Comparison of ENCODE assay signal across 9 cellular contexts in the genomic region with DNA sequence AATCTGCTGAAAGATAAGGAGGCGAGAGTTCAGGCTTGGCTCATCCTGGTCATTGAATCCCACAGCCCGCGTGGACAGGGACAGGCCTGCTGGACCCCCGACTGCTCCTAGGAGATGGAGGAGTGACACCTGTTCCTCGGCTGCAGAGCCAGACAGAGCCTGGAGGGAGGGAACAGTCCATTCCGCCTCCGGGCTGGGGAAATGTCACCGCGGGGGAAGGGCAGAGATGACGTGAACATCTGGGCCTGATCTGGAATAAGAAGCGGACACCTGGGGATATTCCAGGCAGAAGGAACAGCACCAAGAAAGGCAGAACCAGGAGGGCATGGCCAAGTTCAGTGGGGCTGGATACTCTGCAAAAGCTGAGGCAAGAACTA. TPM values are rescaled to one million over a fixed set of nuclear protein-coding genes. Genes with fewer than 3 reads are reported as not detected.
DNase-seq lines count a peak whose midpoint lies in the region; ATAC-seq and TF ChIP-seq lines count a peak whose summit lies in the region.
"Had no signal": no experiment of that assay in that cellular context is flagged by ENCODE, and none has a peak within 500 bp of the region (broad histone marks: within the 10 kb centered on the region; RNA-seq: fewer than 3 reads in every experiment).

No MANE protein-coding gene starts in this region.

- TF ChIP-seq POLR2A in stomach (IDR thresholded peaks at IDR 0.05): no peak

- no peak for ATAC-seq in HG03135 (IDR thresholded peaks at IDR 0.05; ENCODE audit: unreplicated experiment)

- peaks cover 62% of the 10 kb centered on the region for H3K4me1 Mint-ChIP-seq in activated naive CD4-positive, alpha-beta T cell treated with anti-CD3 and anti-CD28 coated beads, Interleukin-2, amount 10 ng/mL, durations not matched to agents 7 days and 5 days
- peaks cover 56% of the 10 kb centered on the region for H3K4me1 Mint-ChIP-seq in activated CD4-positive, alpha-beta memory T cell treated with anti-CD3 and anti-CD28 coated beads, Interleukin-2, amount 10 ng/mL, durations not matched to agents 7 days and 5 days

- POLR2A ChIA-PET in activated CD4-positive, alpha-beta memory T cell treated with anti-CD3 and anti-CD28 coated beads, Interleukin-2, amount 10 ng/mL, durations not matched to agents 7 days and 5 days (lab: Charles Lee): interaction anchor here (1.2 to 4.9 kb wide), 10 partner anchors 10 to 96 kb away, joined by 3 to 189 read pairs (median 36); a partner anchor contains a TSS

- 40 to 67% (median 48%) methylated on average over 11 of the region's 11 CpGs for WGBS in stomach, 5 donors

- H3K27ac Mint-ChIP-seq in activated naive CD4-positive, alpha-beta T cell treated with anti-CD3 and anti-CD28 coated beads, Interleukin-2, amount 10 ng/mL, durations not matched to agents 7 days and 5 days: peak overlapping the region; percentile 80
- peak overlapping the region; percentile 54 for H3K27ac Mint-ChIP-seq in activated CD4-positive, alpha-beta memory T cell treated with anti-CD3 and anti-CD28 coated beads, Interleukin-2, amount 10 ng/mL, durations not matched to agents 7 days and 5 days

- peaks cover 30% of the 10 kb centered on the region for H3K36me3 Mint-ChIP-seq in activated naive CD4-positive, alpha-beta T cell treated with anti-CD3 and anti-CD28 coated beads, Interleukin-2, amount 10 ng/mL, durations not matched to agents 7 days and 5 days
- H3K36me3 Mint-ChIP-seq in activated CD4-positive, alpha-beta memory T cell treated with anti-CD3 and anti-CD28 coated beads, Interleukin-2, amount 10 ng/mL, durations not matched to agents 7 days and 5 days (ENCODE audit: low read depth): peaks cover 38% of the 10 kb centered on the region

- H3K27me3 ChIP-seq in stomach: no peaks in the 10 kb centered on the region

- peaks cover 27 to 66% (median 46%) of the 10 kb centered on the region in 4 donors for H3K4me1 ChIP-seq in stomach

- TF ChIP-seq CTCF in stomach (IDR thresholded peaks at IDR 0.05): no peak

- H3K36me3 ChIP-seq in stomach: peaks cover 13 to 31% (median 27%) of the 10 kb centered on the region in 4 donors

- H3K4me3 ChIP-seq in stomach: peak overlapping the region in 3 of 4 donors; percentile 60 to 81 (median 75)

- H3K9me3 Mint-ChIP-seq in activated naive CD4-positive, alpha-beta T cell treated with anti-CD3 and anti-CD28 coated beads, Interleukin-2, amount 10 ng/mL, durations not matched to agents 7 days and 5 days: no peaks in the 10 kb centered on the region
- no peaks in the 10 kb centered on the region for H3K9me3 Mint-ChIP-seq in activated CD4-positive, alpha-beta memory T cell treated with anti-CD3 and anti-CD28 coated beads, Interleukin-2, amount 10 ng/mL, durations not matched to agents 7 days and 5 days

- CTCF ChIA-PET in activated naive CD4-positive, alpha-beta T cell treated with anti-CD3 and anti-CD28 coated beads, Interleukin-2, amount 10 ng/mL, durations not matched to agents 7 days and 5 days (lab: Charles Lee): interaction anchor here (1.4 to 4.1 kb wide), 4 partner anchors 24 to 83 kb away, joined by 3 to 42 read pairs (median 21); a partner anchor contains a TSS
- CTCF ChIA-PET in activated CD4-positive, alpha-beta memory T cell treated with anti-CD3 and anti-CD28 coated beads, Interleukin-2, amount 10 ng/mL, durations not matched to agents 7 days and 5 days (lab: Charles Lee): interaction anchor here (0.6 to 4.1 kb wide), 6 partner anchors 19 to 82 kb away, joined by 4 to 90 read pairs (median 12); a partner anchor contains a TSS

- H3K4me3 Mint-ChIP-seq in activated naive CD4-positive, alpha-beta T cell treated with anti-CD3 and anti-CD28 coated beads, Interleukin-2, amount 10 ng/mL, durations not matched to agents 7 days and 5 days: peak overlapping the region; percentile 73
- H3K4me3 Mint-ChIP-seq in activated CD4-positive, alpha-beta memory T cell treated with anti-CD3 and anti-CD28 coated beads, Interleukin-2, amount 10 ng/mL, durations not matched to agents 7 days and 5 days: peak overlapping the region; percentile 87

- intact Hi-C loops in stomach (cut with DNase I; ENCODE audit: low total_unique reads): no loop called here

- H3K27ac ChIP-seq in stomach: peak overlapping the region; percentile 97 to 98 (median 98)

- no peak for DNase-seq in activated naive CD4-positive, alpha-beta T cell treated with anti-CD3 and anti-CD28 coated beads, Interleukin-2, amount 10 ng/mL, durations not matched to agents 7 days and 5 days
- DNase-seq in activated naive CD4-positive, alpha-beta T cell (lab: John Stamatoyannopoulos, UW): no peak
- no peak for DNase-seq in activated CD4-positive, alpha-beta memory T cell treated with anti-CD3 and anti-CD28 coated beads, Interleukin-2, amount 10 ng/mL, durations not matched to agents 7 days and 5 days
- peak; percentile 61 for DNase-seq in left kidney (ENCODE audit: low read depth, low spot score)
- peak; percentile 64 for DNase-seq in stomach
- DNase-seq in kidney glomerular epithelial cell (lab: John Stamatoyannopoulos, UW): no peak
- DNase-seq in HPDE6-E6E7 (ENCODE audit: extremely low spot score): no peak
- DNase-seq: COR-L47 had no signal

- TF ChIP-seq EP300 in stomach (IDR thresholded peaks at IDR 0.05): no peak

- H3K27me3 Mint-ChIP-seq in activated naive CD4-positive, alpha-beta T cell treated with anti-CD3 and anti-CD28 coated beads, Interleukin-2, amount 10 ng/mL, durations not matched to agents 7 days and 5 days: no peaks in the 10 kb centered on the region
- no peaks in the 10 kb centered on the region for H3K27me3 Mint-ChIP-seq in activated CD4-positive, alpha-beta memory T cell treated with anti-CD3 and anti-CD28 coated beads, Interleukin-2, amount 10 ng/mL, durations not matched to agents 7 days and 5 days

- H3K9me3 ChIP-seq in stomach: no peaks in the 10 kb centered on the region

RNA-seq across cellular contexts. Expression of a gene that starts 1.5 kb away (rescaled TPM):
- total RNA-seq in activated CD4-positive, alpha-beta memory T cell treated with anti-CD3 and anti-CD28 coated beads, Interleukin-2, amount 10 ng/mL, durations not matched to agents 7 days and 5 days: 10 to 100 TPM; 10.6 to 10.7 TPM
- 10 to 100 TPM; 10.3 to 18.7 (median 12.9) TPM for total RNA-seq in stomach
- 1 to 10 TPM; 6.2 to 7.8 (median 7.3) TPM for polyA plus RNA-seq in stomach

RNA-seq across cellular contexts. Expression of a gene that starts 6.8 kb away (rescaled TPM):
- total RNA-seq in activated CD4-positive, alpha-beta memory T cell treated with anti-CD3 and anti-CD28 coated beads, Interleukin-2, amount 10 ng/mL, durations not matched to agents 7 days and 5 days: 1 to 10 TPM; 5.9 to 6.0 TPM
- 10 to 100 TPM; 11.9 to 75.0 (median 30.0) TPM for total RNA-seq in stomach
- polyA plus RNA-seq in stomach: 10 to 100 TPM; 27.0 to 33.2 (median 32.7) TPM

RNA-seq across cellular contexts. Expression of a gene that starts 25.0 kb away (rescaled TPM):
- 10 to 100 TPM; 16.0 to 16.8 TPM for total RNA-seq in activated CD4-positive, alpha-beta memory T cell treated with anti-CD3 and anti-CD28 coated beads, Interleukin-2, amount 10 ng/mL, durations not matched to agents 7 days and 5 days
- 100 to 1,000 TPM in 1 of 5 donors, 10 to 100 TPM in 3, 1 to 10 TPM in 1; 3.5 to 107 (median 13.4) TPM for total RNA-seq in stomach
- 1 to 10 TPM; 3.9 to 7.8 (median 6.8) TPM for polyA plus RNA-seq in stomach

RNA-seq across cellular contexts. Expression of a gene that starts 38.4 kb away (rescaled TPM):
- 10 to 100 TPM; 19.2 to 22.8 TPM for total RNA-seq in activated CD4-positive, alpha-beta memory T cell treated with anti-CD3 and anti-CD28 coated beads, Interleukin-2, amount 10 ng/mL, durations not matched to agents 7 days and 5 days
- 100 to 1,000 TPM in 1 of 5 donors, 10 to 100 TPM in 3, 1 to 10 TPM in 1; 9.4 to 123 (median 18.3) TPM for total RNA-seq in stomach
- polyA plus RNA-seq in stomach: 10 to 100 TPM; 25.2 to 26.1 (median 25.3) TPM

RNA-seq across cellular contexts. Expression of a gene that starts 52.4 kb away (rescaled TPM):
- 10 to 100 TPM; 12.9 to 13.3 TPM for total RNA-seq in activated CD4-positive, alpha-beta memory T cell treated with anti-CD3 and anti-CD28 coated beads, Interleukin-2, amount 10 ng/mL, durations not matched to agents 7 days and 5 days
- 10 to 100 TPM in 3 of 5 donors, 1 to 10 TPM in 2; 7.8 to 49.0 (median 10.3) TPM for total RNA-seq in stomach
- polyA plus RNA-seq in stomach: 1 to 10 TPM; 3.8 to 5.4 (median 4.6) TPM

Comparison
In these comparisons a context has a peak if more than half of its experiments do, and no peak if none do; other contexts are left out.
1. DNase-seq: peak in left kidney (single experiment) and stomach (single experiment); none in activated naive CD4-positive, alpha-beta T cell treated with anti-CD3 and anti-CD28 coated beads, Interleukin-2, amount 10 ng/mL, durations not matched to agents 7 days and 5 days (single experiment), activated naive CD4-positive, alpha-beta T cell (0 of 4), activated CD4-positive, alpha-beta memory T cell treated with anti-CD3 and anti-CD28 coated beads, Interleukin-2, amount 10 ng/mL, durations not matched to agents 7 days and 5 days (single experiment), kidney glomerular epithelial cell (single experiment) and HPDE6-E6E7 (single experiment).